ENCODE assay signal across 1 cellular context in genomic region chr11:70080763-70081162, GRCh38.
TF ChIP-seq lines count a peak whose summit lies in the region.

No MANE protein-coding gene starts in this region.

TF ChIP-seq in K562, 482 proteins besides CTCF, POLR2A, EP300 and RAD21 (continued from another document):
- TF ChIP-seq PKNOX1 (IDR thresholded peaks at IDR 0.05) (no peak), ZZZ3 (IDR thresholded peaks at IDR 0.05) (no peak), ATF4 (CRISPR knock-in tag; IDR thresholded peaks at IDR 0.05) (no peak), ZNF507 (tag; conservative IDR thresholded peaks at IDR 0.05) (no peak)
TF ChIP-seq in K562: peak in this region for 2.
